10 cellular contexts compared by ENCODE assay signal in genomic region chr2:186780701-186781316, GRCh38.
DNase-seq lines count a peak whose midpoint lies in the region; ATAC-seq lines count a peak whose summit lies in the region.
"Had no signal": no experiment of that assay in that cellular context is flagged by ENCODE, and none has a peak within 500 bp of the region (broad histone marks: within the 10 kb centered on the region; RNA-seq: fewer than 3 reads in every experiment).

No MANE protein-coding gene starts in this region.

- POLR2A ChIA-PET in CD4-positive, alpha-beta memory T cell (lab: Charles Lee; ENCODE audit: partially characterized antibody) = no interaction called here

- H3K27me3 ChIP-seq in CD4-positive, alpha-beta memory T cell (ENCODE audit: insufficient read depth, low read length) = no peaks in the 10 kb centered on the region

- peaks cover 8% of the 10 kb centered on the region for H3K36me3 Mint-ChIP-seq in natural killer cell treated with Interleukin-12 subunit alpha and Interleukin-12 subunit beta and Interleukin-15 and Interleukin-18, amount 100 ng/mL, for 72 hours
- no peaks in the 10 kb centered on the region for H3K36me3 Mint-ChIP-seq in CD4-positive, alpha-beta memory T cell

- no peak overlapping the region for H3K4me3 Mint-ChIP-seq in natural killer cell treated with Interleukin-12 subunit alpha and Interleukin-12 subunit beta and Interleukin-15 and Interleukin-18, amount 100 ng/mL, for 72 hours
- H3K4me3 Mint-ChIP-seq in CD4-positive, alpha-beta memory T cell = no peak overlapping the region
- H3K4me3 Mint-ChIP-seq: nephron had no signal

- DNase-seq in DMS53 (lab: John Stamatoyannopoulos, UW) = peak; percentile 69
- DNase-seq in HT1080 (ENCODE audit: low read depth) = peak; percentile 54
- peak; percentile 40 for DNase-seq in SK-N-DZ (ENCODE audit: low spot score)
- peak; percentile 46 for DNase-seq in iris pigment epithelial cell (ENCODE audit: low read depth)
- DNase-seq in stimulated activated CD8-positive, alpha-beta memory T cell treated with anti-CD3 and anti-CD28 coated beads, Interleukin-4, amount 100 ng/mL, for 48 hours = no peak
- no peak for DNase-seq in natural killer cell treated with Interleukin-12 subunit alpha and Interleukin-12 subunit beta and Interleukin-15 and Interleukin-18, amount 100 ng/mL, for 72 hours (ENCODE audit: low spot score)
- DNase-seq in CD4-positive, alpha-beta memory T cell = no peak
- DNase-seq: stimulated activated naive CD4-positive, alpha-beta T cell treated with Interleukin-2 at 50 U/mL for 16 hours had no signal

- no peak overlapping the region for H3K4me3 ChIP-seq in CD4-positive, alpha-beta memory T cell (ENCODE audit: low read length in 2 of 2)

- ATAC-seq in HG03439 (IDR thresholded peaks at IDR 0.05; ENCODE audit: unreplicated experiment) = no peak
- no peak for ATAC-seq in natural killer cell treated with Interleukin-12 subunit alpha and Interleukin-12 subunit beta and Interleukin-15 and Interleukin-18, amount 100 ng/mL, for 72 hours

- H3K9me3 ChIP-seq in CD4-positive, alpha-beta memory T cell (ENCODE audit: control insufficient read depth in 1 of 2, low read length in 2 of 2) = peaks cover 0 to 6% of the 10 kb centered on the region in 2 donors

- no peak overlapping the region for H3K27ac Mint-ChIP-seq in natural killer cell treated with Interleukin-12 subunit alpha and Interleukin-12 subunit beta and Interleukin-15 and Interleukin-18, amount 100 ng/mL, for 72 hours
- no peak overlapping the region for H3K27ac Mint-ChIP-seq in CD4-positive, alpha-beta memory T cell
- H3K27ac Mint-ChIP-seq: nephron had no signal

- no peaks in the 10 kb centered on the region for H3K27me3 Mint-ChIP-seq in natural killer cell treated with Interleukin-12 subunit alpha and Interleukin-12 subunit beta and Interleukin-15 and Interleukin-18, amount 100 ng/mL, for 72 hours
- no peaks in the 10 kb centered on the region for H3K27me3 Mint-ChIP-seq in CD4-positive, alpha-beta memory T cell

- intact Hi-C loops in CD4-positive, alpha-beta memory T cell (cut with micrococcal nuclease) = no loop called here

- H3K9me3 Mint-ChIP-seq in natural killer cell treated with Interleukin-12 subunit alpha and Interleukin-12 subunit beta and Interleukin-15 and Interleukin-18, amount 100 ng/mL, for 72 hours = peaks cover 7% of the 10 kb centered on the region
- H3K9me3 Mint-ChIP-seq in CD4-positive, alpha-beta memory T cell = peaks cover 0 to 26% (median 17%) of the 10 kb centered on the region in 8 donors

- no peaks in the 10 kb centered on the region for H3K4me1 Mint-ChIP-seq in natural killer cell treated with Interleukin-12 subunit alpha and Interleukin-12 subunit beta and Interleukin-15 and Interleukin-18, amount 100 ng/mL, for 72 hours (ENCODE audit: low read depth in 2 of 2)
- H3K4me1 Mint-ChIP-seq in CD4-positive, alpha-beta memory T cell = no peaks in the 10 kb centered on the region
- H3K4me1 Mint-ChIP-seq: nephron had no signal

- H3K4me1 ChIP-seq in CD4-positive, alpha-beta memory T cell (ENCODE audit: insufficient read depth, low read length) = no peaks in the 10 kb centered on the region

- no peaks in the 10 kb centered on the region for H3K36me3 ChIP-seq in CD4-positive, alpha-beta memory T cell (ENCODE audit: insufficient read depth, low read length)

- no peak overlapping the region for H3K27ac ChIP-seq in CD4-positive, alpha-beta memory T cell (ENCODE audit: low read depth, low read length)

- CTCF ChIA-PET in CD4-positive, alpha-beta memory T cell (lab: Charles Lee; ENCODE audit: partially characterized antibody) = no interaction called here

Comparison
In these comparisons a context has a peak if more than half of its experiments do, and no peak if none do; other contexts are left out.
1. DNase-seq: peak in DMS53 (single experiment), HT1080 (single experiment), SK-N-DZ (single experiment) and iris pigment epithelial cell (single experiment); none in stimulated activated CD8-positive, alpha-beta memory T cell treated with anti-CD3 and anti-CD28 coated beads, Interleukin-4, amount 100 ng/mL, for 48 hours (single experiment), natural killer cell treated with Interleukin-12 subunit alpha and Interleukin-12 subunit beta and Interleukin-15 and Interleukin-18, amount 100 ng/mL, for 72 hours (single experiment) and CD4-positive, alpha-beta memory T cell (0 of 5).